In the genomic region with DNA sequence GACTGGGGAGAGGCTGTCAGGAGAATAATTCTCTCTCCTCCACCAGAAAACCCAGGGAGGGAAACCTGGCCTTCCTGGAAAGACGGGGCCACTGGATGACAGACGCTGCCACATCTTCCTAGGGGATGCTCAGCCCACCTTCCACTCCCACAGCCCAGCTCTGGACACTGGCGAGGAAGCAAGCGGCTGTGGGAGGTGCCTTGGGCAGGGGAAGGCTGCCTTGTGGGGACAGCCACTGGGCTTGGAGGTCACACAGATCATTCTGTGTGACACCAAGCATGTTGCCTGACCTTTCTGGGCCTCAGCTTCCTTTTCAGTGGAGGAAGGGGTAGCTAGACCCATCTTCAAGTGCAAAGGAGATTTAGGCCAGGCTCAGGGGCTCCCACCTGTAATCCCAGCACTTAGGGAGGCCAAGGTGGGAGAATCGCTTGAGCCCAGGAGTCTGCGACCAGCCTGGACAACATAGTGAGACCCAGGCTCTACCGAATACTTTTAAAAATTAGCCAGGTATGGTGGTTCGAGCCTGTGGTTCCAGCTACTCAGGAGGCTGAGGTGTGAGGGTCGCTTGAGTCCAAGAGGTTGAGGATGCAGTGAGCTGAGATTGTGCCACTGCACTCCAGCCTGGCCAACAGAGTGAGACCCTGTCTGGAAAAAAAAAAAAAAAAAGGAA, we compare ENCODE assay signal across 28 cellular contexts. TPM values are rescaled to one million over a fixed set of nuclear protein-coding genes. Genes with fewer than 3 reads are reported as not detected.
"Had no signal": no experiment of that assay in that cellular context is flagged by ENCODE, and none has a peak within 500 bp of the region (broad histone marks: within the 10 kb centered on the region; RNA-seq: fewer than 3 reads in every experiment).

No MANE protein-coding gene starts in this region.

- H3K4me3 Mint-ChIP-seq: activated CD4-positive, alpha-beta T cell treated with anti-CD3 and anti-CD28 coated beads for 36 hours; activated CD8-positive, alpha-beta memory T cell treated with anti-CD3 and anti-CD28 coated beads, Interleukin-2, amount 10 ng/mL, durations not matched to agents 7 days and 5 days; activated CD8-positive, alpha-beta T cell treated with anti-CD3 and anti-CD28 coated beads, Interleukin-2, amount 10 ng/mL, durations not matched to agents 7 days and 5 days; activated naive CD4-positive, alpha-beta T cell treated with anti-CD3 and anti-CD28 coated beads for 36 hours; activated naive CD8-positive, alpha-beta T cell treated with anti-CD3 and anti-CD28 coated beads for 36 hours; activated T-cell treated with anti-CD3 and anti-CD28 coated beads, Interleukin-2, amount 50 U/mL, for 72 hours; effector memory CD8-positive, alpha-beta T cell; naive thymus-derived CD4-positive, alpha-beta T cell; stimulated activated naive CD8-positive, alpha-beta T cell treated with anti-CD3 and anti-CD28 coated beads, Interleukin-15, Interleukin-2, amounts not matched to agents 100 ng/mL and 50 ng/mL, for 24 hours; T-helper 17 cell; WTC11 had no signal

- H3K27ac Mint-ChIP-seq: activated CD4-positive, alpha-beta T cell treated with anti-CD3 and anti-CD28 coated beads for 36 hours; activated CD8-positive, alpha-beta memory T cell treated with anti-CD3 and anti-CD28 coated beads, Interleukin-2, amount 10 ng/mL, durations not matched to agents 7 days and 5 days; activated CD8-positive, alpha-beta T cell treated with anti-CD3 and anti-CD28 coated beads, Interleukin-2, amount 10 ng/mL, durations not matched to agents 7 days and 5 days; activated naive CD4-positive, alpha-beta T cell treated with anti-CD3 and anti-CD28 coated beads for 36 hours; activated naive CD8-positive, alpha-beta T cell treated with anti-CD3 and anti-CD28 coated beads for 36 hours; activated T-cell treated with anti-CD3 and anti-CD28 coated beads, Interleukin-2, amount 50 U/mL, for 72 hours; effector memory CD8-positive, alpha-beta T cell; naive thymus-derived CD4-positive, alpha-beta T cell; stimulated activated naive CD8-positive, alpha-beta T cell treated with anti-CD3 and anti-CD28 coated beads, Interleukin-15, Interleukin-2, amounts not matched to agents 100 ng/mL and 50 ng/mL, for 24 hours; T-helper 17 cell; WTC11 had no signal

- H3K36me3 ChIP-seq: adrenal gland, gastroesophageal sphincter, pancreas, prostate gland had no signal

- ATAC-seq: activated CD4-positive, alpha-beta T cell treated with anti-CD3 and anti-CD28 coated beads for 36 hours; activated CD8-positive, alpha-beta memory T cell treated with anti-CD3 and anti-CD28 coated beads, Interleukin-2, amount 10 ng/mL, durations not matched to agents 7 days and 5 days; activated CD8-positive, alpha-beta T cell treated with anti-CD3 and anti-CD28 coated beads, Interleukin-2, amount 10 ng/mL, durations not matched to agents 7 days and 5 days; activated T-cell treated with anti-CD3 and anti-CD28 coated beads, Interleukin-2, amount 50 U/mL, for 72 hours; body of pancreas; effector memory CD8-positive, alpha-beta T cell; gastroesophageal sphincter; left cardiac atrium; naive thymus-derived CD4-positive, alpha-beta T cell; pancreas; SK-N-SH treated with all-trans-retinoic acid at 6 μM for 48 hours; T-helper 17 cell; WTC11 had no signal

- H3K27ac ChIP-seq: adrenal gland, body of pancreas, coronary artery, dorsolateral prefrontal cortex, gastroesophageal sphincter, pancreas, prostate gland had no signal

- H3K9me3 ChIP-seq: adrenal gland, body of pancreas, gastroesophageal sphincter, pancreas, prostate gland had no signal

- H3K4me3 ChIP-seq: adrenal gland, body of pancreas, coronary artery, dorsolateral prefrontal cortex, gastroesophageal sphincter, pancreas, prostate gland had no signal

- H3K9me3 Mint-ChIP-seq: activated naive CD8-positive, alpha-beta T cell treated with anti-CD3 and anti-CD28 coated beads for 36 hours; activated T-cell treated with anti-CD3 and anti-CD28 coated beads, Interleukin-2, amount 50 U/mL, for 72 hours; effector memory CD8-positive, alpha-beta T cell; stimulated activated naive CD8-positive, alpha-beta T cell treated with anti-CD3 and anti-CD28 coated beads, Interleukin-15, Interleukin-2, amounts not matched to agents 100 ng/mL and 50 ng/mL, for 24 hours; WTC11 had no signal

- FAIRE-seq: endothelial cell of umbilical vein, keratinocyte, pancreas had no signal

- DNase-seq: activated CD4-positive, alpha-beta T cell treated with anti-CD3 and anti-CD28 coated beads for 36 hours; activated CD8-positive, alpha-beta memory T cell treated with anti-CD3 and anti-CD28 coated beads, Interleukin-2, amount 10 ng/mL, durations not matched to agents 7 days and 5 days; activated CD8-positive, alpha-beta T cell treated with anti-CD3 and anti-CD28 coated beads, Interleukin-2, amount 10 ng/mL, durations not matched to agents 7 days and 5 days; activated naive CD4-positive, alpha-beta T cell treated with anti-CD3 and anti-CD28 coated beads for 36 hours; activated naive CD8-positive, alpha-beta T cell treated with anti-CD3 and anti-CD28 coated beads for 36 hours; activated T-cell treated with anti-CD3 and anti-CD28 coated beads, Interleukin-2, amount 50 U/mL, for 72 hours; adrenal gland; aorta; body of pancreas; cerebellar nuclear complex; effector memory CD8-positive, alpha-beta T cell; hippocampal formation; left cardiac atrium; midbrain; naive thymus-derived CD4-positive, alpha-beta T cell; pancreas; retina; stimulated activated CD4-positive, alpha-beta T cell treated with anti-CD3 and anti-CD28 coated beads, Interleukin-2, amount 100 ng/mL, for 48 hours; T-helper 17 cell had no signal

- H3K36me3 Mint-ChIP-seq: activated CD8-positive, alpha-beta memory T cell treated with anti-CD3 and anti-CD28 coated beads, Interleukin-2, amount 10 ng/mL, durations not matched to agents 7 days and 5 days; WTC11 had no signal

RNA-seq across cellular contexts. Expression of gene MSX1, which starts 9.8 kb away (rescaled TPM):
- total RNA-seq: activated CD8-positive, alpha-beta T cell treated with anti-CD3 and anti-CD28 coated beads, Interleukin-2, amount 10 ng/mL, durations not matched to agents 7 days and 5 days; activated naive CD4-positive, alpha-beta T cell treated with anti-CD3 and anti-CD28 coated beads for 36 hours; activated T-cell treated with anti-CD3 and anti-CD28 coated beads, Interleukin-2, amount 50 U/mL, for 72 hours; naive thymus-derived CD4-positive, alpha-beta T cell; T-helper 17 cell had no signal
- polyA plus RNA-seq: keratinocyte; naive thymus-derived CD4-positive, alpha-beta T cell had no signal
